In the genomic region with DNA sequence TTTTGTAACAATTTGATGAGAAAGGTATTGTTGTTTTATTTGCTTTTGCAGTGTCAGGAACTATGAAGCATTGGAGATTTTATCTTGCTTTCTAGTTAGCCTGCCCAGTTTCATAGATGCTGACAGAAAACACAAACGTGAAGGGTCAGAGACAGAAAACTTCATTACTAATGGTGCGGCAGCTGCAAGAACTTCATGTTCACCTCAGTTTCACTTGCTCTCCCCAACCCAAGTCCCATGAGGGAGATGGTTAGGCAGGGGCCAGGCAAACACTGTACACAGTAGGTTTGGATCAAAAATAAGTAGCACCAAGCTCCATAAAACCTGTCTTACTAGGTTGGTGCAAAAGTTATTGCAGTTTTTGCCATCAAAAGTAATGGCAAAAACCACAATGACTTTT, we compare ENCODE assay signal across 9 cellular contexts.
"Had no signal": no experiment of that assay in that cellular context is flagged by ENCODE, and none has a peak within 500 bp of the region (broad histone marks: within the 10 kb centered on the region; RNA-seq: fewer than 3 reads in every experiment).

No MANE protein-coding gene starts in this region.

- H3K27ac ChIP-seq: HL-60 had no signal

- ATAC-seq: GM23338, HepG2 had no signal

- FAIRE-seq: H1, H54, HepG2 had no signal

- H3K4me3 ChIP-seq: GM23338 had no signal

- DNase-seq: H9, HCEC 1CT, HFFc6, KG1 had no signal

- H2AFZ ChIP-seq: GM23338 had no signal

- H3K4me2 ChIP-seq: GM23338 had no signal
